ENCODE assay signal across 18 cellular contexts in genomic region chr5:105687493-105687892, GRCh38.
"Had no signal": no experiment of that assay in that cellular context is flagged by ENCODE, and none has a peak within 500 bp of the region (broad histone marks: within the 10 kb centered on the region; RNA-seq: fewer than 3 reads in every experiment).

No MANE protein-coding gene starts in this region.

- H3K4me3 ChIP-seq: colonic mucosa, left ventricle myocardium inferior, lower lobe of right lung, pancreas had no signal

- H3K9me3 ChIP-seq: colonic mucosa, left ventricle myocardium inferior, lower lobe of right lung, pancreas had no signal

- ATAC-seq: foreskin keratinocyte, left cardiac atrium, lower lobe of right lung, natural killer cell, pancreas, right cardiac atrium had no signal

- DNase-seq: colonic mucosa; dermis blood vessel endothelial cell; foreskin keratinocyte; hippocampal formation; immature natural killer cell; kidney; left cardiac atrium; left ventricle myocardium inferior; lower lobe of right lung; natural killer cell; occipital lobe; pancreas; right cardiac atrium; small intestine; stimulated activated CD4-positive, alpha-beta T cell treated with anti-CD3 and anti-CD28 coated beads, Interleukin-12 subunit alpha, Interleukin-12 subunit beta, amount 100 ng/mL, for 4 hours; stimulated activated CD4-positive, alpha-beta T cell treated with anti-CD3 and anti-CD28 coated beads, Interleukin-2, amount 100 ng/mL, for 48 hours; stimulated activated naive CD4-positive, alpha-beta T cell treated with Interleukin-2 at 50 U/mL for 16 hours; trophoblast cell had no signal

- H3K4me1 ChIP-seq: colonic mucosa, foreskin keratinocyte, left ventricle myocardium inferior, lower lobe of right lung, pancreas had no signal

- H3K27me3 ChIP-seq: colonic mucosa, foreskin keratinocyte, pancreas had no signal

- H3K27ac ChIP-seq: colonic mucosa, foreskin keratinocyte, left ventricle myocardium inferior, lower lobe of right lung, pancreas had no signal

- H3K36me3 ChIP-seq: colonic mucosa, left ventricle myocardium inferior, lower lobe of right lung, pancreas had no signal
